Comparison of ENCODE assay signal across 8 cellular contexts in genomic region chr5:174723979-174724483, GRCh38. TPM values are rescaled to one million over a fixed set of nuclear protein-coding genes. Genes with fewer than 3 reads are reported as not detected.
DNase-seq lines count a peak whose midpoint lies in the region; ATAC-seq and TF ChIP-seq lines count a peak whose summit lies in the region.

No MANE protein-coding gene starts in this region.

- intact Hi-C loops in right lobe of liver (cut with DNase I) = no loop called here
- intact Hi-C loops in transverse colon (cut with DNase I; ENCODE audit: low total_unique reads) = no loop called here

- no peak for DNase-seq in activated T-cell treated with anti-CD3 and anti-CD28 coated beads, Interleukin-2, amount 50 U/mL, for 4 hours
- DNase-seq in activated T-cell treated with anti-CD3 and anti-CD28 coated beads for 4 hours (no peak), right lobe of liver (no peak), transverse colon (no peak), SIG-M5 (lab: John Stamatoyannopoulos, UW) (no peak), KG1 (lab: John Stamatoyannopoulos, UW) (no peak), NCI-H2081 treated with DMSO at 0.1 percent for 48 hours (lab: John Stamatoyannopoulos, UW) (no peak)

- H3K9me3 ChIP-seq in right lobe of liver (no peaks in the 10 kb centered on the region), transverse colon (no peaks in the 10 kb centered on the region)

- WGBS in right lobe of liver (ENCODE audit: insufficient coverage, low coverage, low lambda C conversion rate, missing lambda C conversion rate) = 4% methylated on average over 17 of the region's 20 CpGs
- 8 to 10% methylated on average over 13 to 20 of the region's 20 CpGs for WGBS in transverse colon (ENCODE audit: low coverage in 1 of 2), 2 donors

- peak overlapping the region; percentile 3 to 79 (median 47) for H3K27ac Mint-ChIP-seq in brain

- in situ Hi-C loops in transverse colon (cut with MboI; ENCODE audit: low pct_ligation_motif_present in 1 of 4, low pct_unique_long_range_greater_than_20kb in 1 of 4, low sequenced_read_pairs in 3 of 4) = no loop called here

- H3K4me1 ChIP-seq in right lobe of liver = peaks cover 0 to 6% (median 0%) of the 10 kb centered on the region in 4 donors
- H3K4me1 ChIP-seq in transverse colon = peaks cover 0 to 27% (median 17%) of the 10 kb centered on the region in 4 donors

- peak overlapping the region; percentile 21 to 33 (median 32) for H3K4me3 ChIP-seq in right lobe of liver
- H3K4me3 ChIP-seq in transverse colon = peak overlapping the region; percentile 29 to 55 (median 52)

- H3K27me3 ChIP-seq in right lobe of liver (peaks cover 0 to 27% of the 10 kb centered on the region in 2 donors), transverse colon (peaks cover 99% of the 10 kb centered on the region)

- peaks cover 8% of the 10 kb centered on the region for H3K4me1 Mint-ChIP-seq in activated T-cell treated with anti-CD3 and anti-CD28 coated beads, Interleukin-2, amount 50 U/mL, for 4 hours (ENCODE audit: low read depth)
- peaks cover 40% of the 10 kb centered on the region for H3K4me1 Mint-ChIP-seq in brain

- H3K27ac ChIP-seq in right lobe of liver (no peak overlapping the region), transverse colon (peak overlapping the region in 1 of 4 donors; percentile 56)

- H3K4me3 Mint-ChIP-seq in activated T-cell treated with anti-CD3 and anti-CD28 coated beads, Interleukin-2, amount 50 U/mL, for 4 hours = peak overlapping the region; percentile 26
- peak overlapping the region; percentile 84 to 93 (median 88) for H3K4me3 Mint-ChIP-seq in brain

- peaks cover 85% of the 10 kb centered on the region for H3K27me3 Mint-ChIP-seq in activated T-cell treated with anti-CD3 and anti-CD28 coated beads, Interleukin-2, amount 50 U/mL, for 4 hours (ENCODE audit: low read depth)
- H3K27me3 Mint-ChIP-seq in brain = peaks cover 100% of the 10 kb centered on the region

- TF ChIP-seq CTCF in brain (conservative IDR thresholded peaks at IDR 0.05) = no peak
- no peak for TF ChIP-seq CTCF in right lobe of liver (IDR thresholded peaks at IDR 0.05)
- no peak for TF ChIP-seq CTCF in transverse colon (IDR thresholded peaks at IDR 0.05)

- ATAC-seq in activated T-cell treated with anti-CD3 and anti-CD28 coated beads, Interleukin-2, amount 50 U/mL, for 4 hours = no peak
- no peak for ATAC-seq in right lobe of liver

- TF ChIP-seq EP300 in transverse colon (IDR thresholded peaks at IDR 0.05; ENCODE audit: low read depth) = no peak

- H3K9me3 Mint-ChIP-seq in activated T-cell treated with anti-CD3 and anti-CD28 coated beads, Interleukin-2, amount 50 U/mL, for 4 hours = no peaks in the 10 kb centered on the region
- H3K9me3 Mint-ChIP-seq in brain = peaks cover 0 to 2% (median 0%) of the 10 kb centered on the region in 5 experiments

- H3K36me3 Mint-ChIP-seq in activated T-cell treated with anti-CD3 and anti-CD28 coated beads, Interleukin-2, amount 50 U/mL, for 4 hours (ENCODE audit: insufficient read depth) = no peaks in the 10 kb centered on the region
- peaks cover 1% of the 10 kb centered on the region for H3K36me3 Mint-ChIP-seq in brain

- no peak for TF ChIP-seq POLR2A in right lobe of liver (IDR thresholded peaks at IDR 0.05)
- TF ChIP-seq POLR2A in transverse colon (IDR thresholded peaks at IDR 0.05) = no peak

- no peaks in the 10 kb centered on the region for H3K36me3 ChIP-seq in right lobe of liver
- H3K36me3 ChIP-seq in transverse colon = no peaks in the 10 kb centered on the region

RNA-seq across cellular contexts. Expression of gene MSX2, which starts 0.4 kb away (rescaled TPM):
- under 1 TPM; 0.08 to 0.33 (median 0.18) TPM for total RNA-seq in activated T-cell treated with anti-CD3 and anti-CD28 coated beads, Interleukin-2, amount 50 U/mL, for 4 hours
- 0.54 TPM for polyA plus RNA-seq in brain (ENCODE audit: insufficient read depth, low read depth, low replicate concordance)
- not detected for total RNA-seq in right lobe of liver
- total RNA-seq in transverse colon = 1 to 10 TPM in 1 of 4 donors, under 1 TPM in 1, not detected in 2; 0.27 to 1.1 TPM
